Comparison of ENCODE assay signal across 15 cellular contexts in the genomic region with DNA sequence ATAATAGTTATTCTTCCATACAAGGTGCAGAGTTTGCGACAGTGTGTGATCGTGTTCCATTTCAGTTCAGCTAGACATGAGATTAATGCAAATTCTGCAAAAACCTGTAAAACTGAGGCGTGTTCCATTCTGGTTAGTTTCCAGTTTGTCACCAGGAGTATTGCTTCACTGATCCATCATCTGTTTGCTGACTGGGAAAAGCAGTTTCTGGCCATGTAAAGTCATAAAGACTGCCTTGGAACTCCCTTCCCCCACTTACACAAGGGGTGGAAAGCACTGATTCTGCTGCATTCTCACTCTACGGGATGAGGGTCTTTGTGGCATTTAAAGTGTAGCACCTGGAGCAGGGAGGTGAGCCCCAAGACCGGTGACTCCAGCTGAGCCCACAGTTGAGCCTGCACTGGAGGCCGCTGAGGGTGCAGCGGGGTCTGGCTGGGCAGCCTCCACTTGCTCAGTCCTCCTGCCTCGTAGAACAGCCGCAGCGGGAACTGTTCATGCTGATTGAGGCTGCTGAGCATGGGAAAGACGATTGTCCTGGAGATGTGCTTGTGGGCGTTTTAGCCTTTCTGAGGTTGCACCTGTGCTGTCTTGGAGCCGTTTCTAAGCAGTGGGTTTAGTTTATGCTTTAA. TPM values are rescaled to one million over a fixed set of nuclear protein-coding genes. Genes with fewer than 3 reads are reported as not detected.
DNase-seq lines count a peak whose midpoint lies in the region; ATAC-seq, FAIRE-seq and TF ChIP-seq lines count a peak whose summit lies in the region.
"Had no signal": no experiment of that assay in that cellular context is flagged by ENCODE, and none has a peak within 500 bp of the region (broad histone marks: within the 10 kb centered on the region; RNA-seq: fewer than 3 reads in every experiment).

No MANE protein-coding gene starts in this region.

- BruUV-seq in GM12878 (replicated peaks; lab: Mats Ljungman, UMichigan), result no TSS peak

- H3K27me3 ChIP-seq in DOHH2 (ENCODE audit: control insufficient read depth, low read length) (no peaks in the 10 kb centered on the region), GM12878 (replicated peaks in 1 of 2; ENCODE audit: control insufficient read depth in 2 of 2, insufficient read depth in 2 of 2, low read length in 1 of 2) (no peaks in the 10 kb centered on the region), WERI-Rb-1 (ENCODE audit: insufficient read depth, low read depth, severe bottlenecking) (no peaks in the 10 kb centered on the region)
- H3K27me3 ChIP-seq: testis had no signal

- CTCF ChIA-PET in GM12878 (lab: Yijun Ruan, JAX), result interaction anchor here (0.6 kb wide), 1 partner anchor 1306 kb away, joined by 3 read pairs; no protein-coding TSS in a partner anchor

- in situ Hi-C loops in GM12878 (cut with MboI), result no loop called here

- peaks cover 2% of the 10 kb centered on the region; the same call in 1 of the 2 replicates for H3F3A ChIP-seq in DOHH2 (ENCODE audit: control insufficient read depth, insufficient read depth)

- intact Hi-C loops in GM12878 (cut with micrococcal nuclease; ENCODE audit: unreplicated experiment), result no loop called here

- peak overlapping the region; percentile 84 for H3K4me2 ChIP-seq in DOHH2 (ENCODE audit: low read length)
- peak overlapping the region; percentile 17; the same call in 1 of the 2 replicates for H3K4me2 ChIP-seq in GM12878 (ENCODE audit: control insufficient read depth, insufficient read depth)

- peaks cover 10% of the 10 kb centered on the region for H3K9me3 Mint-ChIP-seq in T-helper 2 cell treated with Interferon-gamma antibody and Interleukin-4, amounts not matched to agents 5 μg/mL and 100 μg/mL, for 36 hours
- H3K9me3 Mint-ChIP-seq in naive thymus-derived CD8-positive, alpha-beta T cell, result peaks cover 0 to 5% (median 0%) of the 10 kb centered on the region in 9 donors
- no peaks in the 10 kb centered on the region for H3K9me3 Mint-ChIP-seq in chondrocyte (ENCODE audit: low read depth)

- H3K36me3 ChIP-seq in DOHH2 (ENCODE audit: control insufficient read depth, low read length) (no peaks in the 10 kb centered on the region), GM12878 (ENCODE audit: control insufficient read depth in 2 of 2, insufficient read depth in 2 of 2, low read length in 1 of 2) (0 out of 4 replicates have a peak, but pooled peaks cover 0 to 3% of the 10 kb centered on the region in 2 experiments), WERI-Rb-1 (no peaks in the 10 kb centered on the region)

- no peak for TF ChIP-seq POLR2A in GM12878 (IDR thresholded peaks at IDR 0.05; ENCODE audit: low read depth, low read length)

- H3K4me1 Mint-ChIP-seq in T-helper 2 cell treated with Interferon-gamma antibody and Interleukin-4, amounts not matched to agents 5 μg/mL and 100 μg/mL, for 36 hours (ENCODE audit: low read depth), result peaks cover 11% of the 10 kb centered on the region
- H3K4me1 Mint-ChIP-seq in naive thymus-derived CD8-positive, alpha-beta T cell, result peaks cover 8 to 36% (median 31%) of the 10 kb centered on the region in 4 donors
- peaks cover 15% of the 10 kb centered on the region for H3K4me1 Mint-ChIP-seq in chondrocyte (ENCODE audit: low read depth)

- H4K20me1 ChIP-seq in DOHH2 (ENCODE audit: control insufficient read depth, insufficient read depth, low read depth, low read length) (no peaks in the 10 kb centered on the region), GM12878 (ENCODE audit: control insufficient read depth, insufficient read depth) (no peaks in the 10 kb centered on the region)

- peak overlapping the region; percentile 98 for H3K4me3 Mint-ChIP-seq in T-helper 2 cell treated with Interferon-gamma antibody and Interleukin-4, amounts not matched to agents 5 μg/mL and 100 μg/mL, for 36 hours
- H3K4me3 Mint-ChIP-seq in naive thymus-derived CD8-positive, alpha-beta T cell, result peak overlapping the region in 7 of 10 donors; percentile 50 to 100 (median 97)
- no peak overlapping the region for H3K4me3 Mint-ChIP-seq in chondrocyte (ENCODE audit: unreplicated experiment)

- no peak overlapping the region for H3K27ac Mint-ChIP-seq in T-helper 2 cell treated with Interferon-gamma antibody and Interleukin-4, amounts not matched to agents 5 μg/mL and 100 μg/mL, for 36 hours
- H3K27ac Mint-ChIP-seq in naive thymus-derived CD8-positive, alpha-beta T cell, result peak overlapping the region in 1 of 10 donors; percentile 19
- H3K27ac Mint-ChIP-seq in chondrocyte (ENCODE audit: unreplicated experiment), result no peak overlapping the region

- POLR2A ChIA-PET in GM12878 (lab: Charles Lee), result no interaction called here
- POLR2A ChIA-PET in naive thymus-derived CD8-positive, alpha-beta T cell (lab: Charles Lee), result interaction anchor here (1.1 kb wide), 1 partner anchor 30 kb away, joined by 4 read pairs; no protein-coding TSS in a partner anchor

- H3K4me1 ChIP-seq in DOHH2 (ENCODE audit: control insufficient read depth, low read length) (peaks cover 9% of the 10 kb centered on the region), GM12878 (ENCODE audit: control insufficient read depth, insufficient read depth, low read length) (no peaks in the 10 kb centered on the region)

- H2AFZ ChIP-seq in GM12878 (ENCODE audit: control insufficient read depth, low read depth, low read length), result no peak overlapping the region

- no peak for TF ChIP-seq EP300 in GM12878 (IDR thresholded peaks at IDR 0.05; ENCODE audit: borderline replicate concordance in 1 of 2, control insufficient read depth in 1 of 2, low read depth in 2 of 2, low read length in 2 of 2)

- FAIRE-seq in GM12878 (lab: Jason Lieb, UNC), result no peak

- no peak overlapping the region for H3K27ac ChIP-seq in DOHH2 (ENCODE audit: low read depth, low read length)
- no peak overlapping the region for H3K27ac ChIP-seq in GM12878 (ENCODE audit: control insufficient read depth, insufficient read depth)
- no peak overlapping the region for H3K27ac ChIP-seq in WERI-Rb-1

- H3K4me3 ChIP-seq in DOHH2 (ENCODE audit: low read length), result no peak overlapping the region
- H3K4me3 ChIP-seq in GM12878, result 0 out of 2 replicates have a peak overlapping the region, but pooled peaks have one; percentile 77
- no peak overlapping the region for H3K4me3 ChIP-seq in WERI-Rb-1 (ENCODE audit: low read depth, low read length)

- WGBS in GM12878 (ENCODE audit: insufficient coverage, insufficient replicate concordance, low lambda C conversion rate, missing lambda C conversion rate), result 87% methylated on average over 13 of the region's 13 CpGs

- no peaks in the 10 kb centered on the region for H3K9me2 ChIP-seq in DOHH2 (replicated peaks; ENCODE audit: control insufficient read depth, low read length)

- H3K9me3 ChIP-seq in DOHH2 (ENCODE audit: control insufficient read depth, insufficient read depth, low read length) (no peaks in the 10 kb centered on the region), GM12878 (replicated peaks; ENCODE audit: control insufficient read depth, insufficient read depth, low read length) (no peaks in the 10 kb centered on the region; the same call in 2 of the 3 replicates), WERI-Rb-1 (ENCODE audit: severe bottlenecking) (peaks cover 5% of the 10 kb centered on the region)
- H3K9me3 ChIP-seq: testis had no signal

- no peak for DNase-seq in T-helper 2 cell treated with Interferon-gamma antibody and Interleukin-4, amounts not matched to agents 5 μg/mL and 100 μg/mL, for 36 hours (ENCODE audit: low spot score)
- DNase-seq in T-helper 2 cell, result no peak
- no peak for DNase-seq in GM12878 (ENCODE audit: low read depth, low spot score)
- DNase-seq in naive thymus-derived CD8-positive, alpha-beta T cell, result no peak
- no peak for DNase-seq in WERI-Rb-1
- no peak for DNase-seq in chondrocyte (ENCODE audit: low spot score)
- DNase-seq: cortex of kidney, GF-D8, NCI-H187, NCI-H524, testis had no signal

- no peaks in the 10 kb centered on the region for H3K27me3 Mint-ChIP-seq in T-helper 2 cell treated with Interferon-gamma antibody and Interleukin-4, amounts not matched to agents 5 μg/mL and 100 μg/mL, for 36 hours (ENCODE audit: low read depth)
- no peaks in the 10 kb centered on the region for H3K27me3 Mint-ChIP-seq in naive thymus-derived CD8-positive, alpha-beta T cell
- H3K27me3 Mint-ChIP-seq in chondrocyte (ENCODE audit: low read depth), result no peaks in the 10 kb centered on the region

- TF ChIP-seq CTCF in DOHH2 (IDR thresholded peaks at IDR 0.05; ENCODE audit: low read depth, low read length, poor library complexity, severe bottlenecking) (no peak), GM12878 (IDR thresholded peaks at IDR 0.05 in 2 of 3, conservative IDR thresholded peaks at IDR 0.05 in 1 of 3; ENCODE audit: control insufficient read depth in 2 of 3, extremely low read depth in 1 of 3, insufficient read depth in 1 of 3, low read depth in 3 of 3, low read length in 3 of 3) (no peak), WERI-Rb-1 (IDR thresholded peaks at IDR 0.05; ENCODE audit: low read depth, low read length) (no peak), chondrocyte (IDR thresholded peaks at IDR 0.05) (no peak)

- peaks cover 9% of the 10 kb centered on the region for H3K36me3 Mint-ChIP-seq in T-helper 2 cell treated with Interferon-gamma antibody and Interleukin-4, amounts not matched to agents 5 μg/mL and 100 μg/mL, for 36 hours (ENCODE audit: low read depth)
- H3K36me3 Mint-ChIP-seq in naive thymus-derived CD8-positive, alpha-beta T cell, result peaks cover 0 to under 1% (median 0%) of the 10 kb centered on the region in 3 donors
- H3K36me3 Mint-ChIP-seq in chondrocyte (ENCODE audit: low read depth), result no peaks in the 10 kb centered on the region

- SMC1A ChIA-PET in GM12878 (lab: Charles Lee; ENCODE audit: uncharacterized antibody, unreplicated experiment), result no interaction called here

- H3K9ac ChIP-seq in GM12878 (ENCODE audit: control insufficient read depth, insufficient read depth, low read length), result no peak overlapping the region

- RAD21 ChIA-PET in GM12878 (lab: Charles Lee; ENCODE audit: unreplicated experiment), result no interaction called here

- ATAC-seq in GM12878, result no peak
- no peak for ATAC-seq in naive thymus-derived CD8-positive, alpha-beta T cell
- ATAC-seq in HG03457 (IDR thresholded peaks at IDR 0.05; ENCODE audit: unreplicated experiment), result no peak

- H3K79me2 ChIP-seq in DOHH2 (ENCODE audit: control insufficient read depth, low read length) (peaks cover 64% of the 10 kb centered on the region), GM12878 (ENCODE audit: control insufficient read depth, insufficient read depth, low read length) (peaks cover 16% of the 10 kb centered on the region)

- TF ChIP-seq RAD21 in GM12878 (IDR thresholded peaks at IDR 0.05; ENCODE audit: insufficient read depth, low read depth, low read length), result no peak

RNA-seq across cellular contexts. Expression of a gene that starts 2.0 kb away (rescaled TPM):
- total RNA-seq in GM12878 (2013; cell fraction: nucleolus; rRNA removed), result 8.2 and 9.9 TPM in 2 replicates
- total RNA-seq in GM12878 (2014; rRNA removed), result 6.2 and 7.6 TPM in 2 replicates
- 7.6 and 8.9 TPM in 2 replicates for total RNA-seq in GM12878 (2014; rRNA removed; fragmentation: Illumina TruSeq; extraction: Trizol)
- total RNA-seq in GM12878 (2021), result 5.2 and 5.5 TPM in 2 replicates
- 4.5 TPM for polyA plus RNA-seq in GM12878 (2011; ENCODE audit: low read depth)
- 5.6 and 5.7 TPM in 2 replicates for polyA plus RNA-seq in GM12878 (2011; rRNA removed)
- 3.5 and 3.8 TPM in 2 replicates for polyA plus RNA-seq in GM12878 (2011; cell fraction: cytosol; rRNA removed)
- 4.7 and 4.9 TPM in 2 replicates for polyA plus RNA-seq in GM12878 (2011; cell fraction: nucleus; rRNA removed)
- polyA plus RNA-seq in GM12878 (2012), result 3.8 and 5.7 TPM in 2 replicates
- 6.9 and 7.6 TPM in 2 replicates for polyA plus RNA-seq in GM12878 (2014; fragmentation: Illumina TruSeq; extraction: Trizol)
- polyA plus RNA-seq in GM12878 (2014; fragmentation: Nextera tagmentation; extraction: Ambion mirVana), result 1 to 10 TPM; 2.7 to 3.0 TPM
- polyA plus RNA-seq in GM12878 (2014; rRNA removed), result 3.9 and 4.4 TPM in 2 replicates
- polyA plus RNA-seq in GM12878 (2016; fragmentation: Nextera tagmentation; extraction: Ambion mirVana), result 1 to 10 TPM; 6.0 to 6.7 TPM
- polyA minus RNA-seq in GM12878 (2011; rRNA and poly(A)+ RNA removed), result 7.9 and 9.9 TPM in 2 replicates
- polyA minus RNA-seq in GM12878 (2011; cell fraction: cytosol; rRNA and poly(A)+ RNA removed), result 3.3 and 4.3 TPM in 2 replicates
- 1.8 and 2.4 TPM in 2 replicates for polyA minus RNA-seq in GM12878 (2011; cell fraction: nucleus; rRNA and poly(A)+ RNA removed)
- total RNA-seq in naive thymus-derived CD8-positive, alpha-beta T cell, result 1 to 10 TPM; 3.0 to 3.6 TPM
- polyA plus RNA-seq in naive thymus-derived CD8-positive, alpha-beta T cell, result 1 to 10 TPM; 1.7 to 2.9 (median 1.8) TPM
- 2.2 to 2.9 TPM (median 2.2 TPM) in 3 replicates for total RNA-seq in chondrocyte

RNA-seq across cellular contexts. Expression of a gene that starts 35.6 kb away (rescaled TPM):
- not detected in 2 replicates for total RNA-seq in GM12878 (2013; cell fraction: nucleolus; rRNA removed)
- total RNA-seq in GM12878 (2014; rRNA removed), result not detected in 2 replicates
- not detected in 2 replicates for total RNA-seq in GM12878 (2014; rRNA removed; fragmentation: Illumina TruSeq; extraction: Trizol)
- total RNA-seq in GM12878 (2021), result not detected in 2 replicates
- not detected for polyA plus RNA-seq in GM12878 (2011; ENCODE audit: low read depth)
- polyA plus RNA-seq in GM12878 (2011; rRNA removed), result not detected in 2 replicates
- not detected in 2 replicates for polyA plus RNA-seq in GM12878 (2011; cell fraction: cytosol; rRNA removed)
- not detected in 2 replicates for polyA plus RNA-seq in GM12878 (2011; cell fraction: nucleus; rRNA removed)
- not detected in 2 replicates for polyA plus RNA-seq in GM12878 (2012)
- polyA plus RNA-seq in GM12878 (2014; fragmentation: Illumina TruSeq; extraction: Trizol), result 0.25 TPM in 1 of 2 replicates, not detected in the other
- not detected for polyA plus RNA-seq in GM12878 (2014; fragmentation: Nextera tagmentation; extraction: Ambion mirVana)
- polyA plus RNA-seq in GM12878 (2014; rRNA removed), result not detected in 2 replicates
- not detected for polyA plus RNA-seq in GM12878 (2016; fragmentation: Nextera tagmentation; extraction: Ambion mirVana)
- polyA minus RNA-seq in GM12878 (2011; rRNA and poly(A)+ RNA removed), result not detected in 2 replicates
- not detected in 2 replicates for polyA minus RNA-seq in GM12878 (2011; cell fraction: cytosol; rRNA and poly(A)+ RNA removed)
- polyA minus RNA-seq in GM12878 (2011; cell fraction: nucleus; rRNA and poly(A)+ RNA removed), result not detected in 2 replicates
- total RNA-seq in naive thymus-derived CD8-positive, alpha-beta T cell, result not detected
- not detected for polyA plus RNA-seq in naive thymus-derived CD8-positive, alpha-beta T cell
- not detected in 3 replicates for total RNA-seq in chondrocyte
- total RNA-seq: A673 had no signal
- polyA plus RNA-seq: aorta had no signal

RNA-seq across cellular contexts. Expression of a gene that starts 42.1 kb away (rescaled TPM):
- total RNA-seq in GM12878 (2013; cell fraction: nucleolus; rRNA removed), result 6.4 and 7.9 TPM in 2 replicates
- 4.1 and 4.3 TPM in 2 replicates for total RNA-seq in GM12878 (2014; rRNA removed)
- 4.7 and 4.9 TPM in 2 replicates for total RNA-seq in GM12878 (2014; rRNA removed; fragmentation: Illumina TruSeq; extraction: Trizol)
- 2.8 and 3.1 TPM in 2 replicates for total RNA-seq in GM12878 (2021)
- polyA plus RNA-seq in GM12878 (2011; ENCODE audit: low read depth), result 3.0 TPM
- 2.7 and 2.9 TPM in 2 replicates for polyA plus RNA-seq in GM12878 (2011; rRNA removed)
- polyA plus RNA-seq in GM12878 (2011; cell fraction: cytosol; rRNA removed), result 2.1 and 2.3 TPM in 2 replicates
- 2.8 and 3.2 TPM in 2 replicates for polyA plus RNA-seq in GM12878 (2011; cell fraction: nucleus; rRNA removed)
- 1.8 and 2.0 TPM in 2 replicates for polyA plus RNA-seq in GM12878 (2012)
- polyA plus RNA-seq in GM12878 (2014; fragmentation: Illumina TruSeq; extraction: Trizol), result 3.6 and 4.2 TPM in 2 replicates
- 1 to 10 TPM; 1.9 TPM for polyA plus RNA-seq in GM12878 (2014; fragmentation: Nextera tagmentation; extraction: Ambion mirVana)
- polyA plus RNA-seq in GM12878 (2014; rRNA removed), result 3.1 and 3.2 TPM in 2 replicates
- 1 to 10 TPM; 2.6 to 3.5 TPM for polyA plus RNA-seq in GM12878 (2016; fragmentation: Nextera tagmentation; extraction: Ambion mirVana)
- polyA minus RNA-seq in GM12878 (2011; rRNA and poly(A)+ RNA removed), result 4.7 and 8.6 TPM in 2 replicates
- polyA minus RNA-seq in GM12878 (2011; cell fraction: cytosol; rRNA and poly(A)+ RNA removed), result 1.4 and 1.5 TPM in 2 replicates
- 0.97 and 3.1 TPM in 2 replicates for polyA minus RNA-seq in GM12878 (2011; cell fraction: nucleus; rRNA and poly(A)+ RNA removed)
- total RNA-seq in naive thymus-derived CD8-positive, alpha-beta T cell, result 1 to 10 TPM; 5.7 to 6.9 TPM
- 1 to 10 TPM; 1.3 to 2.1 (median 1.7) TPM for polyA plus RNA-seq in naive thymus-derived CD8-positive, alpha-beta T cell
- 2.9 to 4.1 TPM (median 3.6 TPM) in 3 replicates for total RNA-seq in chondrocyte
